25 cellular contexts compared by ENCODE assay signal in the genomic region with DNA sequence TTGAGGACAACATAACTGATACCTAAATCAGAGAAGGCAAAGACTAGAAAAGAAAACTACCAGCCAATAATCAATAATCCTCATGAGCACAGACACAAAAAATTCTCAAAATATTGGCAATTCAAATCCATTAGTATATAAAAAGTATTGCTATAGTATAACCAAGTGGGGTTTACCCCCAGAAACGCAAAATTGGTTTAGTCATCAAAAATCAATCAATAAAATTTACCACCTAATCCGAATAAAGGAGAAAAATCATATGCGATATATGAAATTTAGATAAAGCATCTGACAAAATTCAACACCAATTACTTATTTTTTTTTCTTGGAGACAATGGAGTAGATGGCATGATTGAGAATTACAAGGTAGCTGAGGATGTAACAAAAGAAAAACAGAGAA. TPM values are rescaled to one million over a fixed set of nuclear protein-coding genes. Genes with fewer than 3 reads are reported as not detected.
DNase-seq lines count a peak whose midpoint lies in the region; ATAC-seq, FAIRE-seq and TF ChIP-seq lines count a peak whose summit lies in the region.
"Had no signal": no experiment of that assay in that cellular context is flagged by ENCODE, and none has a peak within 500 bp of the region (broad histone marks: within the 10 kb centered on the region; RNA-seq: fewer than 3 reads in every experiment).

No MANE protein-coding gene starts in this region.

- no peaks in the 10 kb centered on the region for H3K27me3 Mint-ChIP-seq in CD4-positive, alpha-beta T cell
- no peaks in the 10 kb centered on the region for H3K27me3 Mint-ChIP-seq in activated CD8-positive, alpha-beta T cell treated with anti-CD3 and anti-CD28 coated beads for 36 hours

- H3K9me3 ChIP-seq in A549: no peaks in the 10 kb centered on the region
- no peaks in the 10 kb centered on the region for H3K9me3 ChIP-seq in CD4-positive, alpha-beta T cell (ENCODE audit: control insufficient read depth, low read length)
- H3K9me3 ChIP-seq: BLaER1, Caco-2 had no signal

- H3K27me3 ChIP-seq in CD4-positive, alpha-beta T cell (ENCODE audit: control insufficient read depth, insufficient read depth, low read length): no peaks in the 10 kb centered on the region
- H3K27me3 ChIP-seq: BLaER1 had no signal

- DNase-seq in A549 (ENCODE audit: low read depth in 1 of 2, low spot score in 1 of 2) (no peak), NAMALWA (ENCODE audit: low spot score) (no peak)
- DNase-seq in CD4-positive, alpha-beta T cell: no peak
- DNase-seq in activated CD8-positive, alpha-beta T cell treated with anti-CD3 and anti-CD28 coated beads for 36 hours: no peak
- DNase-seq: 8988T; ACHN; BE2C; C1 segment of cervical spinal cord; Caco-2; Calu3; CD4-positive, CD25-positive, alpha-beta regulatory T cell; CD8-positive, alpha-beta T cell; DMS53; DMS79; DND-41; EL; GDM1 had no signal

- TF ChIP-seq RAD21 in A549 (conservative IDR thresholded peaks at IDR 0.05 in 1 of 2, IDR thresholded peaks at IDR 0.05 in 1 of 2): no peak

- TF ChIP-seq CTCF in A549 (IDR thresholded peaks at IDR 0.05): no peak
- no peak for TF ChIP-seq CTCF in CD4-positive, alpha-beta T cell (IDR thresholded peaks at IDR 0.05)
- no peak for TF ChIP-seq CTCF in activated CD8-positive, alpha-beta T cell treated with anti-CD3 and anti-CD28 coated beads for 36 hours (IDR thresholded peaks at IDR 0.05)

- no peaks in the 10 kb centered on the region for H3K9me3 Mint-ChIP-seq in CD4-positive, alpha-beta T cell
- no peaks in the 10 kb centered on the region for H3K9me3 Mint-ChIP-seq in activated CD8-positive, alpha-beta T cell treated with anti-CD3 and anti-CD28 coated beads for 36 hours
- H3K9me3 Mint-ChIP-seq: CD14-positive monocyte; CD8-positive, alpha-beta T cell had no signal

- H3K27ac Mint-ChIP-seq in CD4-positive, alpha-beta T cell: no peak overlapping the region
- H3K27ac Mint-ChIP-seq in activated CD8-positive, alpha-beta T cell treated with anti-CD3 and anti-CD28 coated beads for 36 hours: no peak overlapping the region
- H3K27ac Mint-ChIP-seq: CD14-positive monocyte; CD4-positive, CD25-positive, alpha-beta regulatory T cell; CD8-positive, alpha-beta T cell had no signal

- 48% methylated on average over 3 of the region's 3 CpGs for WGBS in A549 (ENCODE audit: missing lambda C conversion rate)

- no peak overlapping the region for H3K4me3 Mint-ChIP-seq in CD4-positive, alpha-beta T cell
- H3K4me3 Mint-ChIP-seq in activated CD8-positive, alpha-beta T cell treated with anti-CD3 and anti-CD28 coated beads for 36 hours: no peak overlapping the region
- H3K4me3 Mint-ChIP-seq: CD14-positive monocyte; CD4-positive, CD25-positive, alpha-beta regulatory T cell; CD8-positive, alpha-beta T cell had no signal

- POLR2A ChIA-PET in A549 (lab: Yijun Ruan, JAX): no interaction called here
- POLR2A ChIA-PET in CD4-positive, alpha-beta T cell (lab: Charles Lee): no interaction called here
- POLR2A ChIA-PET in activated CD8-positive, alpha-beta T cell treated with anti-CD3 and anti-CD28 coated beads for 36 hours (lab: Charles Lee): no interaction called here

- no peak for TF ChIP-seq POLR2A in A549 (IDR thresholded peaks at IDR 0.05; ENCODE audit: low read length)

- CTCF ChIA-PET in A549 (lab: Yijun Ruan, JAX): no interaction called here
- CTCF ChIA-PET in CD4-positive, alpha-beta T cell (lab: Charles Lee): no interaction called here
- CTCF ChIA-PET in activated CD8-positive, alpha-beta T cell treated with anti-CD3 and anti-CD28 coated beads for 36 hours (lab: Charles Lee): interaction anchor here (0.8 kb wide), 1 partner anchor 20 kb away, joined by 3 read pairs; no protein-coding TSS in a partner anchor

- H3K4me2 ChIP-seq in A549: no peak overlapping the region
- H3K4me2 ChIP-seq: BLaER1 had no signal

- FAIRE-seq in A204.1 (lab: Jason Lieb, UNC): peak; percentile 60
- FAIRE-seq in A549 (lab: Jason Lieb, UNC): no peak
- peak; percentile 43 for FAIRE-seq in islet of Langerhans (lab: Jason Lieb, UNC)
- FAIRE-seq: D721Med, GM12878, GM12892, GM18507 had no signal

- no peaks in the 10 kb centered on the region for H3K4me1 Mint-ChIP-seq in CD4-positive, alpha-beta T cell (ENCODE audit: low read depth)
- H3K4me1 Mint-ChIP-seq in activated CD8-positive, alpha-beta T cell treated with anti-CD3 and anti-CD28 coated beads for 36 hours (ENCODE audit: low read depth): no peaks in the 10 kb centered on the region
- H3K4me1 Mint-ChIP-seq: CD4-positive, CD25-positive, alpha-beta regulatory T cell had no signal

- H3K4me1 ChIP-seq in A549: no peaks in the 10 kb centered on the region
- H3K4me1 ChIP-seq: BE2C, BLaER1, Caco-2 had no signal

- H3K27ac ChIP-seq in A549: no peak overlapping the region
- no peak overlapping the region for H3K27ac ChIP-seq in CD4-positive, alpha-beta T cell (ENCODE audit: low read depth, low read length)
- H3K27ac ChIP-seq: BLaER1 had no signal

- H3K36me3 Mint-ChIP-seq in CD4-positive, alpha-beta T cell (ENCODE audit: low read depth): no peaks in the 10 kb centered on the region
- H3K36me3 Mint-ChIP-seq in activated CD8-positive, alpha-beta T cell treated with anti-CD3 and anti-CD28 coated beads for 36 hours (ENCODE audit: low read depth): no peaks in the 10 kb centered on the region
- H3K36me3 Mint-ChIP-seq: CD14-positive monocyte; CD4-positive, CD25-positive, alpha-beta regulatory T cell; CD8-positive, alpha-beta T cell had no signal

- ATAC-seq in A549: no peak
- ATAC-seq in CD4-positive, alpha-beta T cell (ENCODE audit: poor library complexity): no peak
- no peak for ATAC-seq in activated CD8-positive, alpha-beta T cell treated with anti-CD3 and anti-CD28 coated beads for 36 hours
- ATAC-seq: CD8-positive, alpha-beta T cell; GM12878 had no signal

- intact Hi-C loops in CD4-positive, alpha-beta T cell (cut with DNase I, micrococcal nuclease): no loop called here
- intact Hi-C loops in activated CD8-positive, alpha-beta T cell treated with anti-CD3 and anti-CD28 coated beads for 36 hours (cut with micrococcal nuclease): no loop called here

- TF ChIP-seq EP300 in A549 (IDR thresholded peaks at IDR 0.05): no peak

- no peak overlapping the region for H3K4me3 ChIP-seq in A549
- H3K4me3 ChIP-seq: BLaER1, GM12878 had no signal

TF ChIP-seq in A549, 52 proteins besides CTCF, POLR2A, EP300 and RAD21:
- peak; percentile 38 for TF ChIP-seq MAFK (IDR thresholded peaks at IDR 0.05; ENCODE audit: partially characterized antibody)
- no peak for TF ChIP-seq HOXB5 (CRISPR knock-in tag; IDR thresholded peaks at IDR 0.05)
- no peak for TF ChIP-seq NPAS2 (CRISPR knock-in tag; IDR thresholded peaks at IDR 0.05; ENCODE audit: borderline replicate concordance)
TF ChIP-seq in A549: peak in this region for 1.

RNA-seq across cellular contexts. Expression of a gene that starts 11.2 kb away (rescaled TPM):
- polyA plus RNA-seq in A549 (2011; rRNA removed) (6.9 and 11.3 TPM in 2 replicates), A549 (2017; fragmentation: RNase III; extraction: RNeasy Plus Mini Kit Qiagen cat#74134 plus additional on column Dnase treatment) (5.6 to 6.7 TPM (median 6.2 TPM) in 3 replicates)
- polyA plus RNA-seq in A549 (2012; cell fraction: cytosol; rRNA removed): 3.1 and 3.3 TPM in 2 replicates
- polyA plus RNA-seq in A549 (2012; cell fraction: nucleus; rRNA removed): 2.2 and 3.8 TPM in 2 replicates
- polyA minus RNA-seq in A549 (2011; rRNA and poly(A)+ RNA removed): 2.5 and 6.0 TPM in 2 replicates
- 10 to 100 TPM; 37.9 to 39.3 TPM for total RNA-seq in CD4-positive, alpha-beta T cell
- total RNA-seq in activated CD8-positive, alpha-beta T cell treated with anti-CD3 and anti-CD28 coated beads for 36 hours: 10 to 100 TPM; 21.7 to 24.1 TPM

RNA-seq across cellular contexts. Expression of a gene that starts 49.2 kb away (rescaled TPM):
- 0.03 TPM in 1 of 2 replicates, not detected in the other for polyA plus RNA-seq in A549 (2011; rRNA removed)
- polyA plus RNA-seq in A549 (2012; cell fraction: cytosol; rRNA removed): not detected in 2 replicates
- polyA plus RNA-seq in A549 (2012; cell fraction: nucleus; rRNA removed): not detected in 2 replicates
- not detected in 3 replicates for polyA plus RNA-seq in A549 (2017; fragmentation: RNase III; extraction: RNeasy Plus Mini Kit Qiagen cat#74134 plus additional on column Dnase treatment)
- not detected in 2 replicates for polyA minus RNA-seq in A549 (2011; rRNA and poly(A)+ RNA removed)
- under 1 TPM; 0.08 to 0.19 TPM for total RNA-seq in CD4-positive, alpha-beta T cell
- not detected for total RNA-seq in activated CD8-positive, alpha-beta T cell treated with anti-CD3 and anti-CD28 coated beads for 36 hours
- total RNA-seq: CD8-positive, alpha-beta T cell had no signal
